19 cellular contexts compared by ENCODE assay signal in the genomic region with DNA sequence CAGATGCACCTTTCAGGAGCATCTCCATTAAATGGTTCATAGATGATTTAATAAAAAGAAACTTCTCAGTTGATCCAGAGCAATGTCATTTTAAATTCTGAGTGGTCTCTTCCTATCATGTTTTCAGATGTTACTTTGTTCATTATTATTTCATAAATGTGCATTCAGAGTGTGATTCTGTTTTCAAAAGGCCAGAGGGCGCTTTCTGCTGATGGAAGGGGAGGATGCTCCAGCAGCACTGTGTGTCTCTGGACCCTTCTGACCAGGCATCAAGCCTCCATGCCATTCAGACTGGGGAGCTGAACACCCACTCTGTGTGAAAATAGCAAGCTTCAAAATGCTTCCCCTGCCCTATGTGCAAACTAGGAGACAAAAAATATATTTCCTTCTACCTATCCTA. TPM values are rescaled to one million over a fixed set of nuclear protein-coding genes. Genes with fewer than 3 reads are reported as not detected.
DNase-seq lines count a peak whose midpoint lies in the region; ATAC-seq, FAIRE-seq and TF ChIP-seq lines count a peak whose summit lies in the region.
"Had no signal": no experiment of that assay in that cellular context is flagged by ENCODE, and none has a peak within 500 bp of the region (broad histone marks: within the 10 kb centered on the region; RNA-seq: fewer than 3 reads in every experiment).

No MANE protein-coding gene starts in this region.

- H3K9me3 Mint-ChIP-seq in endodermal cell = peaks cover 27% of the 10 kb centered on the region

- no peak for FAIRE-seq in HepG2 (lab: Jason Lieb, UNC)
- FAIRE-seq: kidney had no signal

- in situ Hi-C loops in HepG2 (cut with HindIII; ENCODE audit: extremely low pct_ligation_motif_present, low pct_unique_long_range_greater_than_20kb) = loop anchor here (5.0 kb wide), 1 partner anchor 38 kb away; no protein-coding TSS in a partner anchor

- WGBS in HepG2 (ENCODE audit: low lambda C conversion rate) = 16% methylated on average over 1 of the region's 1 CpG
- 55% methylated on average over 1 of the region's 1 CpG for WGBS in right lobe of liver (ENCODE audit: insufficient coverage, low coverage, low lambda C conversion rate, missing lambda C conversion rate)
- WGBS in endodermal cell (ENCODE audit: insufficient coverage in 1 of 2, insufficient read length in 1 of 2), 2 experiments = 70 to 89% methylated on average over 1 of the region's 1 CpG

- peak; percentile 53 for ATAC-seq in HepG2
- no peak for ATAC-seq in right lobe of liver
- no peak for ATAC-seq in GM18517 (IDR thresholded peaks at IDR 0.05; ENCODE audit: unreplicated experiment)

- H2AFZ ChIP-seq in HepG2 (ENCODE audit: low read length) (no peak overlapping the region), OCI-LY7 (ENCODE audit: low read length) (no peak overlapping the region)

- H3K4me1 ChIP-seq in HepG2 (ENCODE audit: insufficient read depth, low read length) (no peaks in the 10 kb centered on the region), right lobe of liver (no peaks in the 10 kb centered on the region), OCI-LY7 (ENCODE audit: insufficient read depth, low read length, poor library complexity, severe bottlenecking) (no peaks in the 10 kb centered on the region), endodermal cell (ENCODE audit: control insufficient read depth, insufficient read depth, low read length) (no peaks in the 10 kb centered on the region)
- H3K4me1 ChIP-seq: uterus had no signal

- no peak overlapping the region for H3K4me3 Mint-ChIP-seq in endodermal cell
- H3K4me3 Mint-ChIP-seq: naive B cell had no signal

- H3K9me3 ChIP-seq in HepG2 (ENCODE audit: low read length) (no peaks in the 10 kb centered on the region), right lobe of liver (no peaks in the 10 kb centered on the region), OCI-LY7 (ENCODE audit: low read length) (0 out of 2 replicates have a peak, but pooled peaks cover under 1% of the 10 kb centered on the region), endodermal cell (ENCODE audit: control insufficient read depth, low read length) (peaks cover 27% of the 10 kb centered on the region), MG63 (no peaks in the 10 kb centered on the region)
- H3K9me3 ChIP-seq: uterus had no signal

- TF ChIP-seq RAD21 in HepG2 (CRISPR knock-in tag; IDR thresholded peaks at IDR 0.05) = no peak

- H3K27ac ChIP-seq in HepG2 (ENCODE audit: extremely low read length, insufficient read depth, low read length) (no peak overlapping the region), right lobe of liver (no peak overlapping the region), OCI-LY7 (ENCODE audit: low read depth, low read length, poor library complexity, severe bottlenecking) (no peak overlapping the region), endodermal cell (ENCODE audit: low read depth, low read length) (no peak overlapping the region)
- H3K27ac ChIP-seq: KMS-11, uterus had no signal

- CTCF ChIA-PET in HepG2 (lab: Yijun Ruan, JAX; ENCODE audit: low intra/inter-chr PET ratio, low total read pairs) = interaction anchor here (0.8 to 1.9 kb wide), 2 partner anchors 38 to 40 kb away, joined by 3 to 10 read pairs; no protein-coding TSS in a partner anchor
- CTCF ChIA-PET in OCI-LY7 (lab: Charles Lee; ENCODE audit: unreplicated experiment) = no interaction called here

- no TSS peak for BruUV-seq in HepG2 (replicated peaks; lab: Mats Ljungman, UMichigan)
- no TSS peak for BruUV-seq in OCI-LY7 (replicated peaks; lab: Mats Ljungman, UMichigan)

- no peak overlapping the region for H3K27ac Mint-ChIP-seq in endodermal cell

- peaks cover 16% of the 10 kb centered on the region for H3K36me3 Mint-ChIP-seq in endodermal cell (ENCODE audit: low read depth)

- no peaks in the 10 kb centered on the region for H3K9me2 ChIP-seq in OCI-LY7 (ENCODE audit: insufficient read depth, low read length)

- no peaks in the 10 kb centered on the region for H4K20me1 ChIP-seq in HepG2 (ENCODE audit: insufficient read depth, low read length)
- no peaks in the 10 kb centered on the region for H4K20me1 ChIP-seq in OCI-LY7 (ENCODE audit: insufficient read depth, low read length)

- no peaks in the 10 kb centered on the region for H3K79me2 ChIP-seq in HepG2 (ENCODE audit: insufficient read depth, low read length)
- H3K79me2 ChIP-seq in OCI-LY7 (ENCODE audit: insufficient read depth, low read depth, low read length) = no peaks in the 10 kb centered on the region

- H3K4me1 Mint-ChIP-seq in endodermal cell = peaks cover 10% of the 10 kb centered on the region

- TF ChIP-seq POLR2A in HepG2 (IDR thresholded peaks at IDR 0.05; ENCODE audit: insufficient read depth in 1 of 2, low read depth in 2 of 2, low read length in 2 of 2) = no peak
- no peak for TF ChIP-seq POLR2A in right lobe of liver (IDR thresholded peaks at IDR 0.05)

- H3K9ac ChIP-seq in HepG2 (ENCODE audit: insufficient read depth, low read depth, low read length) (no peak overlapping the region), endodermal cell (ENCODE audit: extremely low read depth, low read length, poor library complexity, severe bottlenecking) (no peak overlapping the region)
- H3K9ac ChIP-seq: KMS-11 had no signal

- TF ChIP-seq CTCF in HepG2 (CRISPR knock-in tag; IDR thresholded peaks at IDR 0.05) = 0 out of 2 replicates have a peak, but pooled peaks have one; percentile 38
- TF ChIP-seq CTCF in right lobe of liver (IDR thresholded peaks at IDR 0.05) = no peak
- peak; percentile 57 for TF ChIP-seq CTCF in OCI-LY7 (conservative IDR thresholded peaks at IDR 0.05; ENCODE audit: low read length)
- peak; percentile 76 for TF ChIP-seq CTCF in endodermal cell (conservative IDR thresholded peaks at IDR 0.05)

- H3K27me3 ChIP-seq in HepG2 (ENCODE audit: control insufficient read depth in 1 of 2, insufficient read depth in 2 of 2, low read length in 2 of 2) = no peaks in the 10 kb centered on the region
- no peaks in the 10 kb centered on the region for H3K27me3 ChIP-seq in right lobe of liver
- H3K27me3 ChIP-seq in endodermal cell (ENCODE audit: control insufficient read depth, insufficient read depth, low read length, poor library complexity, severe bottlenecking) = no peaks in the 10 kb centered on the region
- H3K27me3 ChIP-seq in MG63 = no peaks in the 10 kb centered on the region
- H3K27me3 ChIP-seq: uterus had no signal

- POLR2A ChIA-PET in HepG2 (lab: Yijun Ruan, JAX) = no interaction called here
- POLR2A ChIA-PET in OCI-LY7 (lab: Charles Lee) = interaction anchor here (0.7 to 1.2 kb wide), 2 partner anchors 14 to 187 kb away, joined by 3 read pairs; no protein-coding TSS in a partner anchor

- intact Hi-C loops in HepG2 (cut with micrococcal nuclease; ENCODE audit: unreplicated experiment) = loop anchor here (1.0 kb wide), 1 partner anchor 40 kb away; no protein-coding TSS in a partner anchor
- intact Hi-C loops in right lobe of liver (cut with DNase I) = no loop called here
- intact Hi-C loops in OCI-LY7 (cut with micrococcal nuclease; ENCODE audit: unreplicated experiment) = no loop called here

- H3K4me2 ChIP-seq in HepG2 (ENCODE audit: low read depth, low read length) = no peak overlapping the region
- H3K4me2 ChIP-seq in OCI-LY7 (ENCODE audit: low read length) = no peak overlapping the region
- H3K4me2 ChIP-seq: KMS-11 had no signal

- no peak overlapping the region for H3K4me3 ChIP-seq in HepG2 (replicated peaks in 1 of 3; ENCODE audit: insufficient read depth in 1 of 3, low read depth in 2 of 3, low read length in 3 of 3)
- no peak overlapping the region for H3K4me3 ChIP-seq in right lobe of liver
- H3K4me3 ChIP-seq in OCI-LY7 (ENCODE audit: low read depth, low read length, poor library complexity, severe bottlenecking) = no peak overlapping the region
- H3K4me3 ChIP-seq in endodermal cell (ENCODE audit: low read length) = no peak overlapping the region
- no peak overlapping the region for H3K4me3 ChIP-seq in MG63
- H3K4me3 ChIP-seq: uterus had no signal

- DNase-seq in HepG2 (ENCODE audit: low spot score) (peak; percentile 5), right lobe of liver (no peak), OCI-LY7 (ENCODE audit: low spot score) (no peak), endodermal cell (no peak), RKO (ENCODE audit: low spot score) (no peak), MG63 (no peak), NCI-H1694 (lab: John Stamatoyannopoulos, UW) (no peak)
- DNase-seq: activated CD4-positive, alpha-beta T cell treated with anti-CD3 and anti-CD28 coated beads for 48 hours; activated effector memory CD4-positive, alpha-beta T cell treated with Interleukin-2 at 50 U/mL for 16 hours; C1 segment of cervical spinal cord; cerebellar nuclear complex; kidney; naive B cell; NCI-H2171; Right ventricle myocardium superior; uterus had no signal

- peaks cover under 1% of the 10 kb centered on the region for H3K27me3 Mint-ChIP-seq in endodermal cell (ENCODE audit: insufficient read depth)

- TF ChIP-seq EP300 in HepG2 (IDR thresholded peaks at IDR 0.05; ENCODE audit: low read depth in 2 of 2, low read length in 2 of 2) = no peak
- no peak for TF ChIP-seq EP300 in HepG2 (CRISPR knock-in tag; IDR thresholded peaks at IDR 0.05; ENCODE audit: borderline replicate concordance)

- H3K36me3 ChIP-seq in HepG2 (replicated peaks in 1 of 2; ENCODE audit: control insufficient read depth in 1 of 2, insufficient read depth in 2 of 2, low read length in 2 of 2) (no peaks in the 10 kb centered on the region; a peak in 1 of 5 replicates), right lobe of liver (no peaks in the 10 kb centered on the region), OCI-LY7 (ENCODE audit: insufficient read depth, low read length) (peaks cover 16% of the 10 kb centered on the region), endodermal cell (ENCODE audit: control insufficient read depth, insufficient read depth, low read length) (no peaks in the 10 kb centered on the region), MG63 (peaks cover 6% of the 10 kb centered on the region)
- H3K36me3 ChIP-seq: uterus had no signal

RNA-seq across cellular contexts. Expression of gene CRTAM, which starts 23.9 kb away (rescaled TPM):
- total RNA-seq in HepG2 (2016; rRNA removed; fragmentation: Illumina TruSeq; extraction: Trizol) = not detected in 2 replicates
- total RNA-seq in HepG2 (2016; cell fraction: cytosol; rRNA removed; fragmentation: Illumina TruSeq; extraction: Trizol; ENCODE audit: low read depth) = not detected in 2 replicates
- not detected in 2 replicates for total RNA-seq in HepG2 (2016; cell fraction: insoluble cytoplasmic fraction; rRNA removed; fragmentation: Illumina TruSeq; extraction: Trizol)
- not detected in 2 replicates for total RNA-seq in HepG2 (2016; cell fraction: membrane; rRNA removed; fragmentation: Illumina TruSeq; extraction: Trizol)
- not detected in 2 replicates for total RNA-seq in HepG2 (2016; cell fraction: nucleus; rRNA removed; fragmentation: Illumina TruSeq; extraction: Trizol)
- not detected in 2 replicates for polyA plus RNA-seq in HepG2 (2011; rRNA removed)
- polyA plus RNA-seq in HepG2 (2011; cell fraction: cytosol; rRNA removed) = not detected in 2 replicates
- not detected in 2 replicates for polyA plus RNA-seq in HepG2 (2011; cell fraction: nucleus; rRNA removed)
- not detected in 2 replicates for polyA plus RNA-seq in HepG2 (2012)
- not detected in 2 replicates for polyA plus RNA-seq in HepG2 (2016; cell fraction: cytosol; fragmentation: Illumina TruSeq; extraction: Trizol; ENCODE audit: low read depth)
- polyA plus RNA-seq in HepG2 (2016; cell fraction: insoluble cytoplasmic fraction; fragmentation: Illumina TruSeq; extraction: Trizol; ENCODE audit: low read depth) = not detected in 2 replicates
- polyA plus RNA-seq in HepG2 (2016; cell fraction: membrane; fragmentation: Illumina TruSeq; extraction: Trizol; ENCODE audit: low read depth) = not detected in 2 replicates
- not detected in 2 replicates for polyA plus RNA-seq in HepG2 (2016; cell fraction: nucleus; fragmentation: Illumina TruSeq; extraction: Trizol; ENCODE audit: insufficient read depth, low read depth)
- polyA minus RNA-seq in HepG2 (2011; rRNA and poly(A)+ RNA removed; ENCODE audit: low replicate concordance) = not detected in 2 replicates
- not detected in 2 replicates for polyA minus RNA-seq in HepG2 (2011; cell fraction: cytosol; rRNA and poly(A)+ RNA removed)
- not detected in 2 replicates for polyA minus RNA-seq in HepG2 (2011; cell fraction: nucleus; rRNA and poly(A)+ RNA removed)
- under 1 TPM in 5 of 6 experiments, not detected in 1; 0.11 to 0.26 (median 0.25) TPM for total RNA-seq in right lobe of liver
- not detected in 2 replicates for total RNA-seq in OCI-LY7 (2014; rRNA removed; shearing (Covaris generic))
- total RNA-seq in OCI-LY7 (2022) = not detected in 2 replicates
- not detected for total RNA-seq in endodermal cell
- not detected for polyA plus RNA-seq in endodermal cell (2013, experiment 1 of 2)
- not detected for polyA plus RNA-seq in endodermal cell (2013, experiment 2 of 2)
- total RNA-seq in MG63 (2014; rRNA removed; shearing (Covaris generic); ENCODE audit: low replicate concordance) = not detected in 2 replicates
- polyA plus RNA-seq: fibroblast of lung had no signal

Comparison
In these comparisons a context has a peak if more than half of its experiments do, and no peak if none do; other contexts are left out.
1. CTCF ChIP-seq: peak in HepG2 (single experiment), OCI-LY7 (single experiment) and endodermal cell (single experiment); none in right lobe of liver (0 of 4).